Comparison of ENCODE assay signal across 23 cellular contexts in the genomic region with DNA sequence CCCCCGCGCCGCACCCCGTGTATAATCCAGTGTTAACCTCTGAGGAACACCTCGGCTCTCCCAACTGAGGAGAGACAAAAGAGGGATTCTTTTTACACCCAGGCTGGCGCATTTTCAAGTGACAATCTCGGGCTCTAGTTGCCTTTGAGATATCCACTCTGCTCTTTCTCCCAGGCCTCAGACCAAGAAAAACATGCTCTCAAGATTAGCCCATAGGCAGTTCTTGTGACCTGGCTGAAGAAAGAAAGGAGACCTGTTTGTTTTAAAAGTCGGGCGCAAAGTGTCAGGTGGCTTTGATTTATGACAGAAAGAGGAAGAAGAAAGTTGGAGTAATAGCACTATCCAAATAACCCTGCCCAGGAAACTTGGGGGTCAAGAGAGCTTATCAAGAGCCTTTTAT. TPM values are rescaled to one million over a fixed set of nuclear protein-coding genes. Genes with fewer than 3 reads are reported as not detected.
DNase-seq lines count a peak whose midpoint lies in the region; ATAC-seq, FAIRE-seq and TF ChIP-seq lines count a peak whose summit lies in the region.
"Had no signal": no experiment of that assay in that cellular context is flagged by ENCODE, and none has a peak within 500 bp of the region (broad histone marks: within the 10 kb centered on the region; RNA-seq: fewer than 3 reads in every experiment).

No MANE protein-coding gene starts in this region.

- H3K27ac ChIP-seq in HEK293 (ENCODE audit: extremely low read depth, low read depth, low read length) = no peak overlapping the region
- H3K27ac ChIP-seq in endothelial cell of umbilical vein (ENCODE audit: insufficient read depth, low read depth, low read length) = no peak overlapping the region
- no peak overlapping the region for H3K27ac ChIP-seq in neural progenitor cell
- H3K27ac ChIP-seq: foreskin keratinocyte, psoas muscle, SK-N-MC had no signal

- H4K20me1 ChIP-seq in endothelial cell of umbilical vein (replicated peaks; ENCODE audit: control insufficient read depth, extremely low read depth, insufficient read depth, low read length) = no peaks in the 10 kb centered on the region
- H4K20me1 ChIP-seq in neural progenitor cell (ENCODE audit: low read depth) = no peaks in the 10 kb centered on the region

- H3K4me1 ChIP-seq in HEK293 (ENCODE audit: control insufficient read depth, insufficient read depth, low read length) = peaks cover 9% of the 10 kb centered on the region
- H3K4me1 ChIP-seq in endothelial cell of umbilical vein (ENCODE audit: control insufficient read depth, extremely low read depth, insufficient read depth, low read length) = peaks cover 38% of the 10 kb centered on the region
- peaks cover 40% of the 10 kb centered on the region for H3K4me1 ChIP-seq in neural progenitor cell

- no TSS peak for BruUV-seq in Calu3 (replicated peaks; lab: Mats Ljungman, UMichigan)
- no TSS peak for BruUV-seq in endothelial cell of umbilical vein (replicated peaks; lab: Mats Ljungman, UMichigan)

- H3K4me3 Mint-ChIP-seq in Calu3 (ENCODE audit: low read depth, unreplicated experiment) (peak overlapping the region; percentile 4), neural progenitor cell (no peak overlapping the region)
- H3K4me3 Mint-ChIP-seq: activated CD8-positive, alpha-beta T cell treated with anti-CD3 and anti-CD28 coated beads, Interleukin-2, amount 10 ng/mL, durations not matched to agents 7 days and 5 days; activated T-cell treated with anti-CD3 and anti-CD28 coated beads, Interleukin-2, amount 50 U/mL, for 4 hours; CD8-positive, alpha-beta T cell; neural crest cell had no signal

- no peaks in the 10 kb centered on the region for H3K36me3 Mint-ChIP-seq in Calu3 (ENCODE audit: insufficient read depth, unreplicated experiment)
- no peaks in the 10 kb centered on the region for H3K36me3 Mint-ChIP-seq in neural progenitor cell

- H3K9ac ChIP-seq in endothelial cell of umbilical vein (replicated peaks; ENCODE audit: extremely low read depth, insufficient read depth, low read length) = no peak overlapping the region
- H3K9ac ChIP-seq in neural progenitor cell = no peak overlapping the region

- POLR2A ChIA-PET in HEK293 (lab: Yijun Ruan, JAX) (no interaction called here), endothelial cell of umbilical vein (lab: Charles Lee) (no interaction called here)

- intact Hi-C loops in Calu3 (cut with micrococcal nuclease; ENCODE audit: unreplicated experiment) (loop anchor here (5.0 kb wide), 1 partner anchor 42 kb away; no protein-coding TSS in a partner anchor), endothelial cell of umbilical vein (cut with micrococcal nuclease) (no loop called here)

- dilution Hi-C loops in endothelial cell of umbilical vein (cut with MboI; ENCODE audit: extremely low pct_ligation_motif_present, low sequenced_read_pairs) = no loop called here

- H3K9me3 Mint-ChIP-seq in Calu3 (ENCODE audit: low read depth, unreplicated experiment) = no peaks in the 10 kb centered on the region
- H3K9me3 Mint-ChIP-seq in neural progenitor cell = no peaks in the 10 kb centered on the region
- H3K9me3 Mint-ChIP-seq: CD8-positive, alpha-beta T cell; neural crest cell had no signal

- H3K4me3 ChIP-seq in HEK293 (ENCODE audit: low read depth, low read length) (no peak overlapping the region), endothelial cell of umbilical vein (replicated peaks in 1 of 3; ENCODE audit: insufficient read depth in 1 of 3, low read depth in 1 of 3, low read length in 3 of 3) (no peak overlapping the region), neural progenitor cell (no peak overlapping the region)
- H3K4me3 ChIP-seq: body of pancreas, psoas muscle, SK-N-MC had no signal

- TF ChIP-seq CTCF in Calu3 (IDR thresholded peaks at IDR 0.05; ENCODE audit: unreplicated experiment) (no peak), HEK293 (tag by site-specific recombination; IDR thresholded peaks at IDR 0.05) (no peak), endothelial cell of umbilical vein (IDR thresholded peaks at IDR 0.05; ENCODE audit: extremely low read depth in 1 of 2, insufficient read depth in 1 of 2, low read depth in 1 of 2, low read length in 2 of 2) (no peak), neural progenitor cell (IDR thresholded peaks at IDR 0.05) (no peak)

- CTCF ChIA-PET in Calu3 (lab: Charles Lee) = interaction anchor here (1.0 kb wide), 1 partner anchor 36 kb away, joined by 3 read pairs; no protein-coding TSS in a partner anchor
- CTCF ChIA-PET in HEK293 (lab: Yijun Ruan, JAX) = interaction anchor here (1.0 kb wide), 1 partner anchor 696 kb away, joined by 4 read pairs; no protein-coding TSS in a partner anchor
- CTCF ChIA-PET in endothelial cell of umbilical vein (lab: Charles Lee) = interaction anchor here (0.7 to 1.9 kb wide), 4 partner anchors 18 to 43 kb away, joined by 3 to 6 read pairs (median 4); no protein-coding TSS in a partner anchor

- H3K9me1 ChIP-seq in endothelial cell of umbilical vein (replicated peaks; ENCODE audit: control insufficient read depth, extremely low read depth, insufficient read depth, low read length) = no peaks in the 10 kb centered on the region

- H3K4me1 Mint-ChIP-seq in Calu3 (ENCODE audit: low read depth, unreplicated experiment) = peaks cover 56% of the 10 kb centered on the region
- peaks cover 41% of the 10 kb centered on the region for H3K4me1 Mint-ChIP-seq in neural progenitor cell

- H3K36me3 ChIP-seq in HEK293 (ENCODE audit: control insufficient read depth in 2 of 2, insufficient read depth in 1 of 2, low read length in 2 of 2) = no peaks in the 10 kb centered on the region
- no peaks in the 10 kb centered on the region for H3K36me3 ChIP-seq in endothelial cell of umbilical vein (ENCODE audit: control insufficient read depth in 2 of 2, extremely low read depth in 1 of 2, insufficient read depth in 2 of 2, low read length in 2 of 2)
- H3K36me3 ChIP-seq in neural progenitor cell = no peaks in the 10 kb centered on the region

- H3K27ac Mint-ChIP-seq in Calu3 (ENCODE audit: unreplicated experiment) (peak overlapping the region; percentile 56), neural progenitor cell (no peak overlapping the region)
- H3K27ac Mint-ChIP-seq: activated CD8-positive, alpha-beta T cell treated with anti-CD3 and anti-CD28 coated beads, Interleukin-2, amount 10 ng/mL, durations not matched to agents 7 days and 5 days; CD8-positive, alpha-beta T cell had no signal

- H3K79me2 ChIP-seq in endothelial cell of umbilical vein (ENCODE audit: control insufficient read depth, insufficient read depth, low read length) = no peaks in the 10 kb centered on the region
- H3K79me2 ChIP-seq in neural progenitor cell (ENCODE audit: low read depth) = no peaks in the 10 kb centered on the region

- no peak for ATAC-seq in HG02642 (IDR thresholded peaks at IDR 0.05; ENCODE audit: poor library complexity, unreplicated experiment)
- ATAC-seq: activated CD8-positive, alpha-beta T cell treated with anti-CD3 and anti-CD28 coated beads, Interleukin-2, amount 10 ng/mL, durations not matched to agents 7 days and 5 days; activated T-cell treated with anti-CD3 and anti-CD28 coated beads, Interleukin-2, amount 50 U/mL, for 4 hours; body of pancreas; CD8-positive, alpha-beta T cell; foreskin keratinocyte; psoas muscle had no signal

- H3K4me2 ChIP-seq in endothelial cell of umbilical vein (ENCODE audit: insufficient read depth, low read length) = no peak overlapping the region
- H3K4me2 ChIP-seq in neural progenitor cell = no peak overlapping the region

- DNase-seq in Calu3 (no peak), endothelial cell of umbilical vein (ENCODE audit: low read depth, low spot score) (peak; percentile 82), neural progenitor cell (ENCODE audit: low spot score) (peak; percentile 49), cerebellar nuclear complex (lab: John Stamatoyannopoulos, UW) (no peak), NCI-H1436 (lab: John Stamatoyannopoulos, UW) (no peak)
- DNase-seq: activated CD4-positive, CD25-positive, alpha-beta regulatory T cell; activated CD8-positive, alpha-beta T cell treated with anti-CD3 and anti-CD28 coated beads, Interleukin-2, amount 10 ng/mL, durations not matched to agents 7 days and 5 days; activated naive CD4-positive, alpha-beta T cell treated with anti-CD3 and anti-CD28 coated beads, Interleukin-2, amount 50 U/mL, for 16 hours; activated T-cell treated with anti-CD3 and anti-CD28 coated beads, Interleukin-2, amount 50 U/mL, for 4 hours; body of pancreas; CD8-positive, alpha-beta T cell; dermis blood vessel endothelial cell; foreskin keratinocyte; islet precursor cell; Karpas-422; NCI-H1105; NCI-H526 treated with DMSO at 0.1 percent for 48 hours; psoas muscle had no signal

- H3K9me3 ChIP-seq in HEK293 (ENCODE audit: control insufficient read depth, insufficient read depth, low read depth, low read length) = no peaks in the 10 kb centered on the region
- H3K9me3 ChIP-seq in endothelial cell of umbilical vein (replicated peaks; ENCODE audit: control insufficient read depth, insufficient read depth, low read length) = no peaks in the 10 kb centered on the region
- no peaks in the 10 kb centered on the region for H3K9me3 ChIP-seq in neural progenitor cell (ENCODE audit: low read depth)
- H3K9me3 ChIP-seq: body of pancreas, psoas muscle had no signal

- H3K27me3 Mint-ChIP-seq in Calu3 (ENCODE audit: unreplicated experiment) (no peaks in the 10 kb centered on the region), neural progenitor cell (ENCODE audit: insufficient read depth, low read depth) (peaks cover 6% of the 10 kb centered on the region)

- H3F3A ChIP-seq in neural progenitor cell (ENCODE audit: low read depth) = peaks cover 24% of the 10 kb centered on the region

- H3K27me3 ChIP-seq in endothelial cell of umbilical vein (ENCODE audit: control insufficient read depth in 2 of 2, insufficient read depth in 2 of 2, low read length in 2 of 2) (no peaks in the 10 kb centered on the region), neural progenitor cell (no peaks in the 10 kb centered on the region)
- H3K27me3 ChIP-seq: body of pancreas, foreskin keratinocyte had no signal

- H2AFZ ChIP-seq in endothelial cell of umbilical vein (ENCODE audit: low read depth, low read length) = peak overlapping the region; percentile 5
- H2AFZ ChIP-seq in neural progenitor cell (replicated peaks) = no peak overlapping the region

- FAIRE-seq in endothelial cell of umbilical vein (lab: Jason Lieb, UNC) = no peak
- FAIRE-seq: GM18507 had no signal

- no peak for TF ChIP-seq POLR2A in endothelial cell of umbilical vein (IDR thresholded peaks at IDR 0.05; ENCODE audit: low read depth, low read length)

RNA-seq across cellular contexts. Expression of a gene that starts 27.3 kb away (rescaled TPM):
- total RNA-seq in Calu3 (2022) = 14.9 and 23.2 TPM in 2 replicates
- 2.5 and 4.7 TPM in 2 replicates for total RNA-seq in endothelial cell of umbilical vein
- polyA plus RNA-seq in endothelial cell of umbilical vein = 1.5 TPM in 2 replicates
- 0.82 and 1.2 TPM in 2 replicates for polyA plus RNA-seq in endothelial cell of umbilical vein (2011; cell fraction: cytosol; rRNA removed)
- 0.64 and 1.0 TPM in 2 replicates for polyA plus RNA-seq in endothelial cell of umbilical vein (2011; cell fraction: nucleus; rRNA removed)
- 0.60 and 2.4 TPM in 2 replicates for polyA plus RNA-seq in endothelial cell of umbilical vein (2012)
- polyA minus RNA-seq in endothelial cell of umbilical vein = 2.8 and 5.6 TPM in 2 replicates
- polyA minus RNA-seq in endothelial cell of umbilical vein (2011; cell fraction: cytosol; rRNA and poly(A)+ RNA removed) = not detected
- polyA minus RNA-seq in endothelial cell of umbilical vein (2011; cell fraction: nucleus; rRNA and poly(A)+ RNA removed) = 0.53 and 1.7 TPM in 2 replicates
- total RNA-seq in neural progenitor cell (ENCODE audit: low replicate concordance) = 367 and 386 TPM in 2 replicates

Comparison
In these comparisons a context has a peak if more than half of its experiments do, and no peak if none do; other contexts are left out.
1. DNase-seq: peak in endothelial cell of umbilical vein (single experiment) and neural progenitor cell (single experiment); none in Calu3 (single experiment), cerebellar nuclear complex (0 of 2) and NCI-H1436 (single experiment).
2. RNA of a gene that starts 27.3 kb away (total RNA-seq): 367 to 386 TPM in neural progenitor cell; 14.9 to 23.2 TPM in Calu3 and 2.5 to 4.7 TPM in endothelial cell of umbilical vein; every median in the first group is over 10 times any median in the second.